Comparison of ENCODE assay signal across 8 cellular contexts in genomic region chr15:62940755-62941361, GRCh38.
DNase-seq lines count a peak whose midpoint lies in the region; ATAC-seq, FAIRE-seq and TF ChIP-seq lines count a peak whose summit lies in the region.

No MANE protein-coding gene starts in this region.

- no peak for TF ChIP-seq CTCF in body of pancreas (IDR thresholded peaks at IDR 0.05)
- no peak for TF ChIP-seq CTCF in kidney (IDR thresholded peaks at IDR 0.05; ENCODE audit: borderline replicate concordance, extremely low read depth, insufficient read depth)
- TF ChIP-seq CTCF in stomach (IDR thresholded peaks at IDR 0.05) = no peak

- H3K36me3 ChIP-seq in body of pancreas (replicated peaks in 1 of 2; ENCODE audit: insufficient read depth in 1 of 2, low read depth in 2 of 2) (no peaks in the 10 kb centered on the region), kidney (ENCODE audit: control insufficient read depth in 1 of 2, insufficient read depth in 2 of 2, low read length in 2 of 2) (no peaks in the 10 kb centered on the region), stomach (no peaks in the 10 kb centered on the region)

- no peak overlapping the region for H3K4me3 ChIP-seq in body of pancreas
- no peak overlapping the region for H3K4me3 ChIP-seq in kidney (ENCODE audit: low read length in 2 of 2)
- H3K4me3 ChIP-seq in stomach = no peak overlapping the region

- in situ Hi-C loops in ACHN (cut with HindIII; ENCODE audit: low pct_ligation_motif_present, low pct_unique_long_range_greater_than_20kb, low sequenced_read_pairs) = no loop called here

- DNase-seq in ACHN = peak; percentile 63
- DNase-seq in body of pancreas = peak; percentile 46 to 75 (median 50)
- peak; percentile 96 for DNase-seq in kidney
- peak; percentile 34 for DNase-seq in stomach
- DNase-seq in HuH-7.5 (ENCODE audit: low spot score) = no peak
- no peak for DNase-seq in DMS79 treated with DMSO at 0.1 percent for 48 hours (lab: John Stamatoyannopoulos, UW)

- H3K27ac ChIP-seq in body of pancreas = peak overlapping the region in 2 of 4 donors; percentile 45 to 57
- peak overlapping the region; percentile 25 to 57 for H3K27ac ChIP-seq in kidney (ENCODE audit: low read depth in 2 of 2, low read length in 2 of 2)
- H3K27ac ChIP-seq in stomach = peak overlapping the region; percentile 16 to 85 (median 69)

- no peak for TF ChIP-seq EP300 in stomach (IDR thresholded peaks at IDR 0.05)

- no peaks in the 10 kb centered on the region for H3K27me3 ChIP-seq in body of pancreas
- H3K27me3 ChIP-seq in stomach = no peaks in the 10 kb centered on the region

- 60 to 68% methylated on average over 7 to 11 of the region's 11 CpGs for WGBS in body of pancreas, 2 donors
- WGBS in stomach, 5 donors = 56 to 74% (median 63%) methylated on average over 9 to 11 of the region's 11 CpGs

- intact Hi-C loops in body of pancreas (cut with DNase I) (no loop called here), kidney (cut with DNase I) (loop anchor here (10.0 kb wide), 1 partner anchor 64 kb away; no protein-coding TSS in a partner anchor), stomach (cut with DNase I; ENCODE audit: low total_unique reads) (no loop called here)

- peak; percentile 49 for ATAC-seq in HG03025 (IDR thresholded peaks at IDR 0.05; ENCODE audit: low FRiP score, unreplicated experiment)
- ATAC-seq in body of pancreas = peak; percentile 59
- ATAC-seq in GM18870 (IDR thresholded peaks at IDR 0.05; ENCODE audit: unreplicated experiment) = no peak

- no peak overlapping the region for H3K9ac ChIP-seq in kidney (ENCODE audit: low read length in 2 of 2)

- H3K9me3 ChIP-seq in body of pancreas (no peaks in the 10 kb centered on the region), kidney (ENCODE audit: control insufficient read depth in 1 of 2, low read length in 2 of 2) (no peaks in the 10 kb centered on the region), stomach (no peaks in the 10 kb centered on the region)

- H3K4me1 ChIP-seq in body of pancreas (peaks cover 28% of the 10 kb centered on the region), kidney (ENCODE audit: control insufficient read depth in 1 of 2, insufficient read depth in 1 of 2, low read depth in 1 of 2, low read length in 2 of 2) (peaks cover 0 to 8% of the 10 kb centered on the region in 2 donors), stomach (peaks cover 14 to 30% (median 24%) of the 10 kb centered on the region in 4 donors)

- no peak for FAIRE-seq in kidney (lab: Jason Lieb, UNC)

- TF ChIP-seq POLR2A in body of pancreas (IDR thresholded peaks at IDR 0.05) = no peak
- no peak for TF ChIP-seq POLR2A in stomach (IDR thresholded peaks at IDR 0.05)

Comparison
In these comparisons a context has a peak if more than half of its experiments do, and no peak if none do; other contexts are left out.
1. DNase-seq: peak in ACHN (single experiment), body of pancreas (4 of 4), kidney (single experiment) and stomach (single experiment); none in HuH-7.5 (single experiment) and DMS79 treated with DMSO at 0.1 percent for 48 hours (single experiment).